Comparison of ENCODE assay signal across 22 cellular contexts in the genomic region with DNA sequence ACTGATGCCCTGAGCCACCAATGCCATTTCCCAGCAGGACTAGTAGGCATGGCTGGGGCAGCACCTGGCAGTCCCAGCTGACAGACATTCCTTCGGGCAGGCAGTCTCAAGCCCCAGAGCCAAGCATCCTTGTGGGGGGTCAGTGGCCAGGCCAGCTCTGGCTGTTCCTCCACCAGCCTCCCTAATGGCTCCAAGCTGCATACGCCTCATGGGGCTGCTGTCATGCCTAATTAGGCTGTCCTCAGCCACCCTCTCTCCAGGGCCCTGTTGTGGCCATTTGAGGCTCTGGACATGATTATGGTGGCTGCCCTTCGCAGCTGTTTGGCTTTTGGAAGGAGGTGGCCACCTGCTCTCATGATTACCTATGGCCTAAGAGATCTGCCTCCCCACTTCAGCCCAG.
"Had no signal": no experiment of that assay in that cellular context is flagged by ENCODE, and none has a peak within 500 bp of the region (broad histone marks: within the 10 kb centered on the region; RNA-seq: fewer than 3 reads in every experiment).

No MANE protein-coding gene starts in this region.

- H3K4me1 ChIP-seq: esophagus squamous epithelium, lower lobe of right lung, pancreas, right lobe of liver, suprapubic skin, transverse colon, upper lobe of right lung, uterus had no signal

- H3K9me3 ChIP-seq: esophagus squamous epithelium, lower lobe of right lung, neutrophil, pancreas, right lobe of liver, suprapubic skin, transverse colon, upper lobe of right lung, uterus had no signal

- H3K27ac ChIP-seq: coronary artery, esophagus squamous epithelium, lower lobe of right lung, neutrophil, pancreas, right lobe of liver, suprapubic skin, transverse colon, upper lobe of right lung, uterus had no signal

- H3K27me3 ChIP-seq: pancreas, right lobe of liver, suprapubic skin, transverse colon, upper lobe of right lung, uterus had no signal

- H3K4me3 ChIP-seq: coronary artery, esophagus squamous epithelium, lower lobe of right lung, pancreas, right lobe of liver, suprapubic skin, transverse colon, upper lobe of right lung, uterus had no signal

- DNase-seq: dermis blood vessel endothelial cell; effector memory CD4-positive, alpha-beta T cell; erythroblast; esophagus squamous epithelium; head of caudate nucleus; left ventricle myocardium superior; lower lobe of right lung; naive thymus-derived CD8-positive, alpha-beta T cell; nephron progenitor cell; pancreas; right lobe of liver; small intestine; stimulated activated CD4-positive, alpha-beta T cell treated with anti-CD3 and anti-CD28 coated beads, Interleukin-15, amount 100 ng/mL, for 24 hours; stimulated activated CD4-positive, alpha-beta T cell treated with anti-CD3 and anti-CD28 coated beads, Interleukin-2, amount 100 ng/mL, for 48 hours; stimulated activated naive B cell treated with anti-CD40 and anti-IgM and Interleukin-4, amounts not matched to agents 10 μg/mL and 1 μg/mL and 100 μg/mL, for 72 hours; stimulated activated naive CD8-positive, alpha-beta T cell treated with anti-CD3 and anti-CD28 coated beads, Interleukin-15, amount 100 ng/mL, for 72 hours; transverse colon; upper lobe of right lung; uterus had no signal

- ATAC-seq: left ventricle myocardium superior; lower lobe of right lung; naive thymus-derived CD8-positive, alpha-beta T cell; pancreas; right lobe of liver; stimulated activated naive B cell treated with anti-CD40 and anti-IgM and Interleukin-4, amounts not matched to agents 10 μg/mL and 1 μg/mL and 100 μg/mL, for 72 hours; stimulated activated naive CD8-positive, alpha-beta T cell treated with anti-CD3 and anti-CD28 coated beads, Interleukin-15, amount 100 ng/mL, for 72 hours; upper lobe of right lung had no signal

- H3K36me3 ChIP-seq: esophagus squamous epithelium, lower lobe of right lung, neutrophil, pancreas, right lobe of liver, suprapubic skin, transverse colon, upper lobe of right lung, uterus had no signal
